ENCODE assay signal across 12 cellular contexts in the genomic region with DNA sequence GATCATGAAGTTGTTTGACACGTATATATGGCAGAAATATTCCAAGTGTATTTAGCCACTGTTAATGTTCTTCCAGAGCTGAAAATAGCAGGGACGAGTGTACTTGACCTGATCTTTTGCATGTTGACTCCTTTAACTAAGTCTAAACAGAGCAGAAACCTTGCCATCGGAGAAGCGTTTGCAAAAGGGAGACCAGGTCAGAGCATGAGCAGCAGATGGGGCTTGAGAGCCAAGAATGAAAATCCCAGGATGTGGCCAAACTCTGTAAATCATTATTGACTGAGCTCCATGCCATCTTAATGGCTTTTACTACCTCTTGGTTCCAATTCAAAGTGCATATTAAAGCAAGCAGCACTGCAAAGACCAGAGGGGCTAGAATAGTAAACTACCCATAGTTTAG. TPM values are rescaled to one million over a fixed set of nuclear protein-coding genes. Genes with fewer than 3 reads are reported as not detected.
DNase-seq lines count a peak whose midpoint lies in the region; ATAC-seq and TF ChIP-seq lines count a peak whose summit lies in the region.
"Had no signal": no experiment of that assay in that cellular context is flagged by ENCODE, and none has a peak within 500 bp of the region (broad histone marks: within the 10 kb centered on the region; RNA-seq: fewer than 3 reads in every experiment).

No MANE protein-coding gene starts in this region.

- no peak overlapping the region for H3K4me3 ChIP-seq in cardiac muscle cell
- H3K4me3 ChIP-seq in SK-N-MC = peak overlapping the region; percentile 29
- H3K4me3 ChIP-seq: lung had no signal

- intact Hi-C loops in cardiac septum (cut with DNase I) = no loop called here

- no peak overlapping the region for H3K9ac ChIP-seq in SK-N-MC (ENCODE audit: insufficient read length)

- H3K4me1 ChIP-seq in cardiac muscle cell (ENCODE audit: low read depth) = no peaks in the 10 kb centered on the region

- TF ChIP-seq CTCF in cardiac muscle cell (IDR thresholded peaks at IDR 0.05; ENCODE audit: low read depth, low read length) = peak; percentile 57

- no peaks in the 10 kb centered on the region for H3K27me3 ChIP-seq in cardiac muscle cell

- DNase-seq in cardiac muscle cell (ENCODE audit: low read depth in 1 of 2, low spot score in 1 of 2) (peak; percentile 40 to 81), cardiac septum (ENCODE audit: low spot score) (no peak), SK-N-MC (ENCODE audit: low read depth, low spot score) (no peak), iris pigment epithelial cell (ENCODE audit: low read depth) (peak; percentile 82), activated T-cell treated with anti-CD3 and anti-CD28 coated beads for 4 hours (no peak), ecto neural progenitor cell (ENCODE audit: low spot score) (no peak)
- no peak for DNase-seq in activated T-cell treated with anti-CD3 and anti-CD28 coated beads, Interleukin-2, amount 50 U/mL, for 48 hours
- DNase-seq: activated gamma-delta T cell; DMS153; stimulated activated CD8-positive, alpha-beta memory T cell treated with anti-CD3 and anti-CD28 coated beads, Interleukin-4, amount 100 ng/mL, for 48 hours had no signal

- H3K27ac ChIP-seq in cardiac muscle cell (no peak overlapping the region), SK-N-MC (no peak overlapping the region)

- H3K9me3 ChIP-seq in cardiac muscle cell (ENCODE audit: low read depth) (no peaks in the 10 kb centered on the region), SK-N-MC (ENCODE audit: low read depth, low read length) (no peaks in the 10 kb centered on the region)

- no peak for ATAC-seq in HG03442 (IDR thresholded peaks at IDR 0.05; ENCODE audit: unreplicated experiment)

- H3K36me3 ChIP-seq in cardiac muscle cell (no peaks in the 10 kb centered on the region), SK-N-MC (ENCODE audit: insufficient read depth, low read length) (no peaks in the 10 kb centered on the region)

RNA-seq across cellular contexts. Expression of a gene that starts 55.5 kb away (rescaled TPM):
- not detected in 2 replicates for total RNA-seq in cardiac muscle cell
- not detected in 2 replicates for polyA plus RNA-seq in cardiac muscle cell
- 0.22 TPM for total RNA-seq in cardiac septum

Comparison
In these comparisons a context has a peak if more than half of its experiments do, and no peak if none do; other contexts are left out.
1. DNase-seq: peak in cardiac muscle cell (2 of 2) and iris pigment epithelial cell (single experiment); none in cardiac septum (single experiment), SK-N-MC (single experiment), activated T-cell treated with anti-CD3 and anti-CD28 coated beads for 4 hours (single experiment), activated T-cell treated with anti-CD3 and anti-CD28 coated beads, Interleukin-2, amount 50 U/mL, for 48 hours (0 of 2) and ecto neural progenitor cell (single experiment).